In genomic region chr5:109650451-109650850, GRCh38 we compare ENCODE assay signal across 21 cellular contexts.
"Had no signal": no experiment of that assay in that cellular context is flagged by ENCODE, and none has a peak within 500 bp of the region (broad histone marks: within the 10 kb centered on the region; RNA-seq: fewer than 3 reads in every experiment).

No MANE protein-coding gene starts in this region.

- H3K27ac ChIP-seq: cardiac muscle cell, neutrophil, pancreas, thyroid gland had no signal

- DNase-seq: activated CD4-positive, alpha-beta T cell treated with anti-CD3 and anti-CD28 coated beads for 36 hours; activated CD4-positive, alpha-beta T cell treated with anti-CD3 and anti-CD28 coated beads, Interleukin-2, amount 50 U/mL, for 48 hours; activated CD8-positive, alpha-beta memory T cell treated with anti-CD3 and anti-CD28 coated beads, Interleukin-2, amount 10 ng/mL, durations not matched to agents 7 days and 5 days; activated naive CD4-positive, alpha-beta T cell; activated naive CD8-positive, alpha-beta T cell treated with anti-CD3 and anti-CD28 coated beads, Interleukin-2, amount 10 ng/mL, durations not matched to agents 7 days and 5 days; amygdala; effector memory CD4-positive, alpha-beta T cell; kidney; mucosa of descending colon; naive B cell; pancreas; stimulated activated CD4-positive, alpha-beta T cell treated with anti-CD3 and anti-CD28 coated beads, Interleukin-12 subunit alpha, Interleukin-12 subunit beta, amount 100 ng/mL, for 4 hours; stimulated activated CD4-positive, alpha-beta T cell treated with anti-CD3 and anti-CD28 coated beads, Interleukin-1b, Interleukin-23, amount 100 ng/mL, for 48 hours; stimulated activated naive CD4-positive, alpha-beta T cell treated with Interleukin-2 at 50 U/mL for 16 hours; T1000; thyroid gland had no signal

- H3K4me3 Mint-ChIP-seq: activated CD4-positive, alpha-beta T cell treated with anti-CD3 and anti-CD28 coated beads for 36 hours; activated CD8-positive, alpha-beta memory T cell treated with anti-CD3 and anti-CD28 coated beads, Interleukin-2, amount 10 ng/mL, durations not matched to agents 7 days and 5 days; activated naive CD8-positive, alpha-beta T cell treated with anti-CD3 and anti-CD28 coated beads, Interleukin-2, amount 10 ng/mL, durations not matched to agents 7 days and 5 days; dendritic cell treated with granulocyte-macrophage colony-stimulating factor and Interleukin-4, amounts not matched to agents 40 ng/mL and 50 ng/mL, for 4 days; memory B cell; naive B cell; WTC11 had no signal

- H3K27me3 ChIP-seq: cardiac muscle cell, neutrophil, pancreas, thyroid gland had no signal

- H3K4me1 Mint-ChIP-seq: activated CD8-positive, alpha-beta memory T cell treated with anti-CD3 and anti-CD28 coated beads, Interleukin-2, amount 10 ng/mL, durations not matched to agents 7 days and 5 days; memory B cell; naive B cell had no signal

- H3K27me3 Mint-ChIP-seq: activated CD8-positive, alpha-beta memory T cell treated with anti-CD3 and anti-CD28 coated beads, Interleukin-2, amount 10 ng/mL, durations not matched to agents 7 days and 5 days; activated naive CD8-positive, alpha-beta T cell treated with anti-CD3 and anti-CD28 coated beads, Interleukin-2, amount 10 ng/mL, durations not matched to agents 7 days and 5 days had no signal

- H3K9me3 Mint-ChIP-seq: activated naive CD8-positive, alpha-beta T cell treated with anti-CD3 and anti-CD28 coated beads, Interleukin-2, amount 10 ng/mL, durations not matched to agents 7 days and 5 days; dendritic cell treated with granulocyte-macrophage colony-stimulating factor and Interleukin-4, amounts not matched to agents 40 ng/mL and 50 ng/mL, for 4 days; memory B cell; naive B cell; WTC11 had no signal

- ATAC-seq: activated CD4-positive, alpha-beta T cell treated with anti-CD3 and anti-CD28 coated beads for 36 hours; activated CD8-positive, alpha-beta memory T cell treated with anti-CD3 and anti-CD28 coated beads, Interleukin-2, amount 10 ng/mL, durations not matched to agents 7 days and 5 days; mucosa of descending colon; pancreas; WTC11 had no signal

- H3K4me3 ChIP-seq: cardiac muscle cell, mucosa of descending colon, pancreas, thyroid gland had no signal

- H3K4me1 ChIP-seq: thyroid gland had no signal

- H3K36me3 ChIP-seq: cardiac muscle cell, neutrophil, pancreas, thyroid gland had no signal

- H3K27ac Mint-ChIP-seq: activated CD4-positive, alpha-beta T cell treated with anti-CD3 and anti-CD28 coated beads for 36 hours; activated CD8-positive, alpha-beta memory T cell treated with anti-CD3 and anti-CD28 coated beads, Interleukin-2, amount 10 ng/mL, durations not matched to agents 7 days and 5 days; activated naive CD8-positive, alpha-beta T cell treated with anti-CD3 and anti-CD28 coated beads, Interleukin-2, amount 10 ng/mL, durations not matched to agents 7 days and 5 days; dendritic cell treated with granulocyte-macrophage colony-stimulating factor and Interleukin-4, amounts not matched to agents 40 ng/mL and 50 ng/mL, for 4 days; memory B cell; WTC11 had no signal

- H3K36me3 Mint-ChIP-seq: activated CD8-positive, alpha-beta memory T cell treated with anti-CD3 and anti-CD28 coated beads, Interleukin-2, amount 10 ng/mL, durations not matched to agents 7 days and 5 days; activated naive CD8-positive, alpha-beta T cell treated with anti-CD3 and anti-CD28 coated beads, Interleukin-2, amount 10 ng/mL, durations not matched to agents 7 days and 5 days; memory B cell; naive B cell; WTC11 had no signal

- H3K9me3 ChIP-seq: mucosa of descending colon, neutrophil, pancreas, thyroid gland had no signal

- FAIRE-seq: kidney, pancreas had no signal
